18 cellular contexts compared by ENCODE assay signal in genomic region chr7:108486291-108486966, GRCh38. TPM values are rescaled to one million over a fixed set of nuclear protein-coding genes. Genes with fewer than 3 reads are reported as not detected.
DNase-seq lines count a peak whose midpoint lies in the region; ATAC-seq, FAIRE-seq and TF ChIP-seq lines count a peak whose summit lies in the region.
"Had no signal": no experiment of that assay in that cellular context is flagged by ENCODE, and none has a peak within 500 bp of the region (broad histone marks: within the 10 kb centered on the region; RNA-seq: fewer than 3 reads in every experiment).

No MANE protein-coding gene starts in this region.

- H3K4ac ChIP-seq in IMR-90 (ENCODE audit: low read depth, low read length) = no peak overlapping the region

- H2AFZ ChIP-seq in SK-N-SH (ENCODE audit: low read depth) (no peak overlapping the region), IMR-90 (replicated peaks; ENCODE audit: low read length, poor library complexity) (no peak overlapping the region)
- H2AFZ ChIP-seq: PC-9 had no signal

- dilution Hi-C loops in IMR-90 (cut with HindIII; ENCODE audit: low sequenced_read_pairs, unreplicated experiment) = loop anchor here (25.0 kb wide), 1 partner anchor 299 kb away; no protein-coding TSS in a partner anchor

- no peak overlapping the region for H4K5ac ChIP-seq in IMR-90 (ENCODE audit: low read depth, low read length)

- CTCF ChIA-PET in SK-N-SH (lab: Yijun Ruan, JAX) (interaction anchor here (0.8 to 4.1 kb wide), 8 partner anchors 11 to 377 kb away, joined by 3 to 33 read pairs (median 4); no protein-coding TSS in a partner anchor), IMR-90 (lab: Yijun Ruan, JAX) (interaction anchor here (1.1 to 1.3 kb wide), 2 partner anchors 10 to 26 kb away, joined by 4 read pairs; no protein-coding TSS in a partner anchor)

- H3K4me3 ChIP-seq in SK-N-SH (ENCODE audit: low read depth in 2 of 2, low read length in 1 of 2) (no peak overlapping the region), IMR-90 (ENCODE audit: insufficient read depth, low read depth, low read length) (no peak overlapping the region)
- H3K4me3 ChIP-seq: PC-9 had no signal

- H3K14ac ChIP-seq in IMR-90 (replicated peaks; ENCODE audit: low read depth, low read length) = no peak overlapping the region

- H3K4me2 ChIP-seq in SK-N-SH = no peak overlapping the region
- no peak overlapping the region for H3K4me2 ChIP-seq in IMR-90 (ENCODE audit: low read depth, low read length)
- H3K4me2 ChIP-seq: PC-9 had no signal

- no peaks in the 10 kb centered on the region for H3K79me2 ChIP-seq in SK-N-SH (ENCODE audit: insufficient read depth)

- no peak for TF ChIP-seq POLR2A in IMR-90 (IDR thresholded peaks at IDR 0.05; ENCODE audit: low read depth, low read length)

- intact Hi-C loops in IMR-90 (cut with micrococcal nuclease) = no loop called here

- H3K4me1 ChIP-seq in SK-N-SH (ENCODE audit: control insufficient read depth in 1 of 2, insufficient read depth in 2 of 2, low read depth in 1 of 2, low read length in 1 of 2) (peaks cover 0 to 5% of the 10 kb centered on the region in 2 experiments; a peak in 1 of 4 replicates), IMR-90 (ENCODE audit: control insufficient read depth, insufficient read depth, low read length) (no peaks in the 10 kb centered on the region)

- no peak overlapping the region for H3K18ac ChIP-seq in IMR-90 (ENCODE audit: low read depth, low read length)

- H3K36me3 Mint-ChIP-seq in stimulated activated naive B cell treated with anti-CD40 and anti-IgM and Interleukin-4, amounts not matched to agents 10 μg/mL and 1 μg/mL and 100 μg/mL, for 72 hours = peaks cover 6 to 28% of the 10 kb centered on the region in 2 donors

- TF ChIP-seq CTCF in SK-N-SH (IDR thresholded peaks at IDR 0.05) (no peak), IMR-90 (conservative IDR thresholded peaks at IDR 0.05; ENCODE audit: low read depth, low read length) (no peak)

- H4K20me1 ChIP-seq in SK-N-SH (ENCODE audit: insufficient read depth) (no peaks in the 10 kb centered on the region), IMR-90 (ENCODE audit: insufficient read depth, low read length) (no peaks in the 10 kb centered on the region)

- TF ChIP-seq EP300 in SK-N-SH (IDR thresholded peaks at IDR 0.05; ENCODE audit: borderline replicate concordance in 1 of 2, low read depth in 1 of 2, low read length in 1 of 2) = no peak

- H2BK15ac ChIP-seq in IMR-90 (ENCODE audit: low read depth, low read length) = no peak overlapping the region

- H3K79me1 ChIP-seq in IMR-90 (ENCODE audit: low read depth in 1 of 2, low read length in 2 of 2) = no peaks in the 10 kb centered on the region

- POLR2A ChIA-PET in SK-N-SH (lab: Yijun Ruan, JAX) (no interaction called here), IMR-90 (lab: Charles Lee; ENCODE audit: unreplicated experiment) (no interaction called here)

- H3K27ac ChIP-seq in SK-N-SH (ENCODE audit: low read depth in 2 of 2, low read length in 1 of 2) = no peak overlapping the region
- H3K27ac ChIP-seq in IMR-90 (ENCODE audit: insufficient read depth, low read length) = no peak overlapping the region
- H3K27ac ChIP-seq: HL-60, PC-9, WERI-Rb-1 had no signal

- BruUV-seq in IMR-90 (replicated peaks; lab: Mats Ljungman, UMichigan) = no TSS peak

- H2AK9ac ChIP-seq in IMR-90 (replicated peaks; ENCODE audit: low read depth, low read length, poor library complexity) = no peak overlapping the region

- H3K9me3 ChIP-seq in SK-N-SH (no peaks in the 10 kb centered on the region), IMR-90 (ENCODE audit: control insufficient read depth, insufficient read depth, low read length) (no peaks in the 10 kb centered on the region)

- 84% methylated on average over 5 of the region's 5 CpGs for WGBS in SK-N-SH (ENCODE audit: low lambda C conversion rate)
- WGBS in IMR-90 (ENCODE audit: extremely low coverage in 2 of 2, insufficient read length in 1 of 2), 2 experiments = no CpG with 5 or more reads among the region's 5 CpGs

- H4K91ac ChIP-seq in IMR-90 (ENCODE audit: insufficient read depth, low read depth, low read length) = no peak overlapping the region

- H3K4me3 Mint-ChIP-seq in stimulated activated naive B cell treated with anti-CD40 and anti-IgM and Interleukin-4, amounts not matched to agents 10 μg/mL and 1 μg/mL and 100 μg/mL, for 72 hours = no peak overlapping the region
- H3K4me3 Mint-ChIP-seq: CD8-positive, alpha-beta memory T cell; naive B cell had no signal

- no peaks in the 10 kb centered on the region for H3K27me3 Mint-ChIP-seq in stimulated activated naive B cell treated with anti-CD40 and anti-IgM and Interleukin-4, amounts not matched to agents 10 μg/mL and 1 μg/mL and 100 μg/mL, for 72 hours
- H3K27me3 Mint-ChIP-seq: CD8-positive, alpha-beta memory T cell; naive B cell had no signal

- no peaks in the 10 kb centered on the region for H3K9me1 ChIP-seq in IMR-90 (ENCODE audit: insufficient read depth, low read length)

- 0 out of 2 replicates have a peak, but pooled peaks cover 3% of the 10 kb centered on the region for H3K9me2 ChIP-seq in SK-N-SH

- no peak overlapping the region for H3K27ac Mint-ChIP-seq in stimulated activated naive B cell treated with anti-CD40 and anti-IgM and Interleukin-4, amounts not matched to agents 10 μg/mL and 1 μg/mL and 100 μg/mL, for 72 hours
- H3K27ac Mint-ChIP-seq: CD8-positive, alpha-beta memory T cell; naive B cell had no signal

- no peaks in the 10 kb centered on the region for H3K27me3 ChIP-seq in SK-N-SH (ENCODE audit: insufficient read depth)
- no peaks in the 10 kb centered on the region for H3K27me3 ChIP-seq in IMR-90 (ENCODE audit: control insufficient read depth, insufficient read depth, low read length)

- ATAC-seq in SK-N-SH treated with all-trans-retinoic acid at 6 μM for 48 hours = no peak
- peak; percentile 64 for ATAC-seq in IMR-90 (ENCODE audit: low read depth)
- ATAC-seq in stimulated activated naive B cell treated with anti-CD40 and anti-IgM and Interleukin-4, amounts not matched to agents 10 μg/mL and 1 μg/mL and 100 μg/mL, for 72 hours (replicated peaks) = peak; percentile 63
- no peak for ATAC-seq in HG03342 (IDR thresholded peaks at IDR 0.05; ENCODE audit: unreplicated experiment)

- H3K9me3 Mint-ChIP-seq in stimulated activated naive B cell treated with anti-CD40 and anti-IgM and Interleukin-4, amounts not matched to agents 10 μg/mL and 1 μg/mL and 100 μg/mL, for 72 hours = no peaks in the 10 kb centered on the region
- H3K9me3 Mint-ChIP-seq: CD8-positive, alpha-beta memory T cell; naive B cell had no signal

- FAIRE-seq in endometrium (lab: Jason Lieb, UNC) = peak; percentile 15
- FAIRE-seq: H54 had no signal

- H4K8ac ChIP-seq in IMR-90 (ENCODE audit: low read depth in 2 of 2, low read length in 2 of 2) = no peak overlapping the region; a peak in 1 of 4 replicates

- H3K23ac ChIP-seq in IMR-90 (ENCODE audit: low read depth, low read length) = no peak overlapping the region

- no peak overlapping the region for H2BK120ac ChIP-seq in IMR-90 (ENCODE audit: low read depth, low read length)

- H2BK5ac ChIP-seq in IMR-90 (ENCODE audit: low read depth, low read length, poor library complexity, severe bottlenecking) = no peak overlapping the region

- peaks cover 6 to 7% of the 10 kb centered on the region in 2 donors for H3K4me1 Mint-ChIP-seq in stimulated activated naive B cell treated with anti-CD40 and anti-IgM and Interleukin-4, amounts not matched to agents 10 μg/mL and 1 μg/mL and 100 μg/mL, for 72 hours
- H3K4me1 Mint-ChIP-seq: CD8-positive, alpha-beta memory T cell had no signal

- H2AK5ac ChIP-seq in IMR-90 (ENCODE audit: low read depth, low read length) = no peak overlapping the region

- no peak overlapping the region for H2BK20ac ChIP-seq in IMR-90 (ENCODE audit: low read depth, low read length)

- peaks cover 16% of the 10 kb centered on the region for H3F3A ChIP-seq in SK-N-SH (replicated peaks; ENCODE audit: insufficient read depth)

- H3K36me3 ChIP-seq in SK-N-SH (replicated peaks in 1 of 2; ENCODE audit: control insufficient read depth in 1 of 2, insufficient read depth in 2 of 2, low read length in 1 of 2) = peaks cover 48 to 54% of the 10 kb centered on the region in 2 experiments
- no peaks in the 10 kb centered on the region for H3K36me3 ChIP-seq in IMR-90 (ENCODE audit: control insufficient read depth, insufficient read depth, low read length)

- in situ Hi-C loops in IMR-90 (cut with MboI; ENCODE audit: low sequenced_read_pairs) = loop anchor here (10.0 kb wide), 1 partner anchor 292 kb away; no protein-coding TSS in a partner anchor

- DNase-seq in SK-N-SH (no peak), IMR-90 (peak; percentile 67), NCI-H1436 treated with DMSO at 0.1 percent for 48 hours (lab: John Stamatoyannopoulos, UW) (no peak), NCI-H446 treated with DMSO at 0.1 percent for 48 hours (lab: John Stamatoyannopoulos, UW) (no peak)
- no peak for DNase-seq in stimulated activated naive B cell treated with anti-CD40 and anti-IgM and Interleukin-4, amounts not matched to agents 10 μg/mL and 1 μg/mL and 100 μg/mL, for 72 hours
- DNase-seq: activated effector memory CD4-positive, alpha-beta T cell treated with Interleukin-2 at 50 U/mL for 16 hours; CD8-positive, alpha-beta memory T cell; GF-D8; naive B cell; NCI-H2029; NCI-H524 treated with DMSO at 0.1 percent for 48 hours; PC-9; WERI-Rb-1 had no signal

- H3K56ac ChIP-seq in IMR-90 (ENCODE audit: extremely low read depth, insufficient read depth, low read length) = no peak overlapping the region

- H3K9ac ChIP-seq in SK-N-SH (no peak overlapping the region), IMR-90 (ENCODE audit: low read depth, low read length) (no peak overlapping the region)

- TF ChIP-seq RAD21 in SK-N-SH (IDR thresholded peaks at IDR 0.05; ENCODE audit: low read length) (no peak), IMR-90 (IDR thresholded peaks at IDR 0.05; ENCODE audit: low read length) (no peak)

TF ChIP-seq in SK-N-SH, 30 proteins besides CTCF, POLR2A, EP300 and RAD21 (continues in another document):
- TF ChIP-seq MEF2A (IDR thresholded peaks at IDR 0.05; ENCODE audit: borderline replicate concordance, low read depth) = no peak

TF ChIP-seq in IMR-90, 13 proteins besides CTCF, POLR2A, EP300 and RAD21 (continues in another document):
- TF ChIP-seq MAFK (IDR thresholded peaks at IDR 0.05; ENCODE audit: low read depth, low read length) = peak; percentile 38

RNA-seq across cellular contexts. Expression of gene NRCAM, which starts 30.2 kb away (rescaled TPM):
- 1.1 and 5.1 TPM in 2 replicates for polyA plus RNA-seq in SK-N-SH (2012; rRNA removed)
- 5.6 and 9.1 TPM in 2 replicates for polyA plus RNA-seq in SK-N-SH (2012; cell fraction: cytosol; rRNA removed)
- polyA plus RNA-seq in SK-N-SH (2012; cell fraction: nucleus; rRNA removed) = 2.2 and 2.6 TPM in 2 replicates
- total RNA-seq in IMR-90 (2012; rRNA removed) = 0.83 and 1.1 TPM in 2 replicates
- polyA plus RNA-seq in IMR-90 (2012; rRNA removed) = 0.43 and 0.46 TPM in 2 replicates
- 0.08 and 0.10 TPM in 2 replicates for polyA plus RNA-seq in IMR-90 (2012; cell fraction: cytosol; rRNA removed)
- polyA plus RNA-seq in IMR-90 (2012; cell fraction: nucleus; rRNA removed; ENCODE audit: low replicate concordance) = 0.15 and 0.48 TPM in 2 replicates

RNA-seq across cellular contexts. Expression of gene PNPLA8, which starts 39.5 kb away (rescaled TPM):
- polyA plus RNA-seq in SK-N-SH (2012; rRNA removed) = 7.2 and 9.8 TPM in 2 replicates
- polyA plus RNA-seq in SK-N-SH (2012; cell fraction: cytosol; rRNA removed) = 12.4 and 16.1 TPM in 2 replicates
- 3.2 and 7.4 TPM in 2 replicates for polyA plus RNA-seq in SK-N-SH (2012; cell fraction: nucleus; rRNA removed)
- total RNA-seq in IMR-90 (2012; rRNA removed) = 14.5 and 23.9 TPM in 2 replicates
- polyA plus RNA-seq in IMR-90 (2012; rRNA removed) = 6.1 and 7.0 TPM in 2 replicates
- polyA plus RNA-seq in IMR-90 (2012; cell fraction: cytosol; rRNA removed) = 1.1 and 1.2 TPM in 2 replicates
- 0.47 and 4.1 TPM in 2 replicates for polyA plus RNA-seq in IMR-90 (2012; cell fraction: nucleus; rRNA removed; ENCODE audit: low replicate concordance)

Comparison
In these comparisons a context has a peak if more than half of its experiments do, and no peak if none do; other contexts are left out.
1. ATAC-seq: peak in IMR-90 (single experiment) and stimulated activated naive B cell treated with anti-CD40 and anti-IgM and Interleukin-4, amounts not matched to agents 10 μg/mL and 1 μg/mL and 100 μg/mL, for 72 hours (2 of 2); none in SK-N-SH treated with all-trans-retinoic acid at 6 μM for 48 hours (single experiment) and HG03342 (single experiment).